9 cellular contexts compared by ENCODE assay signal in genomic region chr1:205313681-205314308, GRCh38. TPM values are rescaled to one million over a fixed set of nuclear protein-coding genes. Genes with fewer than 3 reads are reported as not detected.
DNase-seq lines count a peak whose midpoint lies in the region; ATAC-seq, FAIRE-seq and TF ChIP-seq lines count a peak whose summit lies in the region.
"Had no signal": no experiment of that assay in that cellular context is flagged by ENCODE, and none has a peak within 500 bp of the region (broad histone marks: within the 10 kb centered on the region; RNA-seq: fewer than 3 reads in every experiment).

No MANE protein-coding gene starts in this region.

- no peaks in the 10 kb centered on the region for H3K27me3 Mint-ChIP-seq in activated B cell treated with CpG ODN at 0.5 μM for 24 hours

- POLR2A ChIA-PET in activated B cell treated with CpG ODN at 0.5 μM for 24 hours (lab: Charles Lee): interaction anchor here (0.5 to 24.9 kb wide), 9 partner anchors 10 to 1993 kb away, joined by 3 to 1622 read pairs (median 4); partner anchors contain the start of genes NUAK2 and RBBP5

- H3K4me1 ChIP-seq in mesodermal cell (ENCODE audit: control insufficient read depth, insufficient read depth, low read length, poor library complexity, severe bottlenecking) (peaks cover 70% of the 10 kb centered on the region), thoracic aorta (ENCODE audit: control insufficient read depth in 1 of 2, low read depth in 2 of 2) (peaks cover 0 to 10% of the 10 kb centered on the region in 2 donors)

- no peaks in the 10 kb centered on the region for H3K27me3 ChIP-seq in thoracic aorta (replicated peaks; ENCODE audit: insufficient read depth)

- H3K9me3 Mint-ChIP-seq in activated B cell treated with CpG ODN at 0.5 μM for 24 hours: no peaks in the 10 kb centered on the region

- peak overlapping the region; percentile 98 for H3K27ac Mint-ChIP-seq in activated B cell treated with CpG ODN at 0.5 μM for 24 hours

- H3K27ac ChIP-seq in mesodermal cell (ENCODE audit: low read depth, low read length, severe bottlenecking): peak overlapping the region; percentile 96
- H3K27ac ChIP-seq in thoracic aorta: peak overlapping the region in 1 of 2 donors; percentile 48
- H3K27ac ChIP-seq: HL-60 had no signal

- H3K4me3 Mint-ChIP-seq in activated B cell treated with CpG ODN at 0.5 μM for 24 hours: peak overlapping the region; percentile 85

- 14 to 18% methylated on average over 9 to 17 of the region's 18 CpGs for WGBS in mesodermal cell (ENCODE audit: insufficient coverage in 2 of 2), 2 experiments

- peak overlapping the region; percentile 14 for H3K4me3 ChIP-seq in mesodermal cell (ENCODE audit: extremely low read depth, insufficient read depth, low read length, poor library complexity, severe bottlenecking)
- peak overlapping the region; percentile 15 for H3K4me3 ChIP-seq in thoracic aorta

- H3K36me3 Mint-ChIP-seq in activated B cell treated with CpG ODN at 0.5 μM for 24 hours (ENCODE audit: low read depth): peaks cover 54% of the 10 kb centered on the region

- CTCF ChIA-PET in activated B cell treated with CpG ODN at 0.5 μM for 24 hours (lab: Charles Lee): interaction anchor here (1.0 to 11.2 kb wide), 7 partner anchors 8 to 172 kb away, joined by 3 to 139 read pairs (median 7); partner anchors contain the start of gene NUAK2

- H3K9me3 ChIP-seq in mesodermal cell (ENCODE audit: control insufficient read depth, low read length): no peaks in the 10 kb centered on the region
- H3K9me3 ChIP-seq in thoracic aorta: no peaks in the 10 kb centered on the region

- H3K4me1 Mint-ChIP-seq in activated B cell treated with CpG ODN at 0.5 μM for 24 hours: peaks cover 95% of the 10 kb centered on the region

- intact Hi-C loops in activated B cell treated with CpG ODN at 0.5 μM for 24 hours (cut with micrococcal nuclease): loop anchor here (1.0 to 10.0 kb wide), 7 partner anchors 8 to 1611 kb away; partner anchors contain the start of genes FCMR, MDM4, NUAK2 and RBBP5

- DNase-seq in EH (ENCODE audit: low read depth): peak; percentile 87
- DNase-seq in activated B cell treated with CpG ODN at 0.5 μM for 24 hours: peak; percentile 55
- DNase-seq in thoracic aorta (ENCODE audit: low spot score): no peak

- TF ChIP-seq CTCF in activated B cell treated with CpG ODN at 0.5 μM for 24 hours (IDR thresholded peaks at IDR 0.05): no peak
- no peak for TF ChIP-seq CTCF in thoracic aorta (IDR thresholded peaks at IDR 0.05)

- ATAC-seq in HG03095 (IDR thresholded peaks at IDR 0.05; ENCODE audit: unreplicated experiment): peak; percentile 40
- ATAC-seq in activated B cell treated with CpG ODN at 0.5 μM for 24 hours (ENCODE audit: low read depth): peak; percentile 82
- peak; percentile 25 for ATAC-seq in thoracic aorta (ENCODE audit: insufficient number of reproducible peaks, low FRiP score, low read depth)
- ATAC-seq in HG03520 (IDR thresholded peaks at IDR 0.05; ENCODE audit: unreplicated experiment): no peak
- no peak for ATAC-seq in GM19328 (IDR thresholded peaks at IDR 0.05; ENCODE audit: unreplicated experiment)

- FAIRE-seq in endometrium (lab: Jason Lieb, UNC): peak; percentile 39

- H3K36me3 ChIP-seq in mesodermal cell (ENCODE audit: control insufficient read depth, insufficient read depth, low read length): peaks cover 62% of the 10 kb centered on the region
- no peaks in the 10 kb centered on the region for H3K36me3 ChIP-seq in thoracic aorta

RNA-seq across cellular contexts. Expression of gene NUAK2, which starts 7.8 kb away (rescaled TPM):
- total RNA-seq in activated B cell treated with CpG ODN at 0.5 μM for 24 hours: 26.1 and 26.2 TPM in 2 replicates
- polyA plus RNA-seq in mesodermal cell (2013, experiment 1 of 2): 10.4 TPM
- 8.3 TPM for polyA plus RNA-seq in mesodermal cell (2013, experiment 2 of 2)
- 1 to 10 TPM in 1 of 2 donors, under 1 TPM in 1; 0.78 to 1.5 TPM for total RNA-seq in thoracic aorta

RNA-seq across cellular contexts. Expression of gene KLHDC8A, which starts 42.9 kb away (rescaled TPM):
- 0.07 TPM in 1 of 2 replicates, not detected in the other for total RNA-seq in activated B cell treated with CpG ODN at 0.5 μM for 24 hours
- 5.5 TPM for polyA plus RNA-seq in mesodermal cell (2013, experiment 1 of 2)
- polyA plus RNA-seq in mesodermal cell (2013, experiment 2 of 2): 2.7 TPM
- not detected for total RNA-seq in thoracic aorta

Comparison
In these comparisons a context has a peak if more than half of its experiments do, and no peak if none do; other contexts are left out.
1. ATAC-seq: peak in HG03095 (single experiment), activated B cell treated with CpG ODN at 0.5 μM for 24 hours (single experiment) and thoracic aorta (single experiment); none in HG03520 (single experiment) and GM19328 (single experiment).
2. RNA of gene NUAK2, which starts 7.8 kb away (total RNA-seq): 26.1 to 26.2 TPM in activated B cell treated with CpG ODN at 0.5 μM for 24 hours; 0.78 to 1.5 TPM in thoracic aorta; every median in the first group is over 10 times any median in the second.